20 cellular contexts compared by ENCODE assay signal in genomic region chr7:153389261-153389660, GRCh38.
"Had no signal": no experiment of that assay in that cellular context is flagged by ENCODE, and none has a peak within 500 bp of the region (broad histone marks: within the 10 kb centered on the region; RNA-seq: fewer than 3 reads in every experiment).

No MANE protein-coding gene starts in this region.

- H3K4me1 ChIP-seq: ascending aorta, prostate gland, right lobe of liver, SJSA1 had no signal

- H3K27me3 ChIP-seq: ascending aorta, right lobe of liver, SJSA1 had no signal

- H3K4me3 Mint-ChIP-seq: activated T-cell treated with anti-CD3 and anti-CD28 coated beads, Interleukin-2, amount 50 U/mL, for 72 hours; dendritic cell treated with granulocyte-macrophage colony-stimulating factor and Interleukin-4, amounts not matched to agents 40 ng/mL and 50 ng/mL, for 4 days; nephron progenitor cell; stimulated activated effector memory CD8-positive, alpha-beta T cell treated with anti-CD3 and anti-CD28 coated beads, Interleukin-12 subunit alpha, Interleukin-12 subunit beta, amount 100 ng/mL, for 72 hours had no signal

- DNase-seq: activated CD4-positive, alpha-beta T cell treated with anti-CD3 and anti-CD28 coated beads for 1 hour; activated CD8-positive, alpha-beta memory T cell treated with anti-CD3 and anti-CD28 coated beads for 24 hours; activated effector memory CD4-positive, alpha-beta T cell treated with anti-CD3 and anti-CD28 coated beads, Interleukin-2, amount 50 U/mL, for 16 hours; activated naive CD4-positive, alpha-beta T cell treated with anti-CD3 and anti-CD28 coated beads, Interleukin-2, amount 50 U/mL, for 16 hours; activated T-cell treated with anti-CD3 and anti-CD28 coated beads, Interleukin-2, amount 50 U/mL, for 72 hours; effector memory CD4-positive, alpha-beta T cell; foreskin fibroblast; midbrain; nephron progenitor cell; nucleus accumbens; right lobe of liver; stimulated activated CD4-positive, alpha-beta T cell treated with anti-CD3 and anti-CD28 coated beads, Interleukin-4, amount 100 ng/mL, for 24 hours; T-helper 2 cell; WERI-Rb-1 had no signal

- H3K27ac ChIP-seq: ascending aorta, prostate gland, right lobe of liver, SJSA1, thoracic aorta, WERI-Rb-1 had no signal

- H3K9me3 ChIP-seq: ascending aorta, prostate gland, right lobe of liver, thoracic aorta had no signal

- H3K27ac Mint-ChIP-seq: activated T-cell treated with anti-CD3 and anti-CD28 coated beads, Interleukin-2, amount 50 U/mL, for 72 hours; dendritic cell treated with granulocyte-macrophage colony-stimulating factor and Interleukin-4, amounts not matched to agents 40 ng/mL and 50 ng/mL, for 4 days; nephron progenitor cell; stimulated activated effector memory CD8-positive, alpha-beta T cell treated with anti-CD3 and anti-CD28 coated beads, Interleukin-12 subunit alpha, Interleukin-12 subunit beta, amount 100 ng/mL, for 72 hours had no signal

- H3K4me3 ChIP-seq: ascending aorta, prostate gland, right lobe of liver, SJSA1, thoracic aorta had no signal

- H3K36me3 ChIP-seq: ascending aorta, prostate gland, right lobe of liver, SJSA1, thoracic aorta, WERI-Rb-1 had no signal

- H3K27me3 Mint-ChIP-seq: dendritic cell treated with granulocyte-macrophage colony-stimulating factor and Interleukin-4, amounts not matched to agents 40 ng/mL and 50 ng/mL, for 4 days had no signal

- H3K4me1 Mint-ChIP-seq: nephron progenitor cell; stimulated activated effector memory CD8-positive, alpha-beta T cell treated with anti-CD3 and anti-CD28 coated beads, Interleukin-12 subunit alpha, Interleukin-12 subunit beta, amount 100 ng/mL, for 72 hours had no signal

- ATAC-seq: activated T-cell treated with anti-CD3 and anti-CD28 coated beads, Interleukin-2, amount 50 U/mL, for 72 hours; right lobe of liver; stimulated activated effector memory CD8-positive, alpha-beta T cell treated with anti-CD3 and anti-CD28 coated beads, Interleukin-12 subunit alpha, Interleukin-12 subunit beta, amount 100 ng/mL, for 72 hours had no signal
